ENCODE assay signal across 21 cellular contexts in genomic region chr4:40788338-40788737, GRCh38. TPM values are rescaled to one million over a fixed set of nuclear protein-coding genes. Genes with fewer than 3 reads are reported as not detected.
A peak's percentile ranks its signal among the peaks of the same experiment; 100 is the strongest.
DNase-seq lines count a peak whose midpoint lies in the region; FAIRE-seq and TF ChIP-seq lines count a peak whose summit lies in the region.
"Had no signal": no experiment of that assay in that cellular context is flagged by ENCODE, and none has a peak within 500 bp of the region (broad histone marks: within the 10 kb centered on the region; RNA-seq: fewer than 3 reads in every experiment).

No MANE protein-coding gene starts in this region.

- no peak overlapping the region for H3K23ac ChIP-seq in trophoblast cell (ENCODE audit: low read length)

- H3K4me2 ChIP-seq in Loucy (ENCODE audit: low read depth, low read length, poor library complexity, severe bottlenecking) (no peak overlapping the region), trophoblast cell (ENCODE audit: low read length) (no peak overlapping the region)

- peaks cover 4% of the 10 kb centered on the region for H3K36me3 Mint-ChIP-seq in neural crest cell (ENCODE audit: low read depth)
- H3K36me3 Mint-ChIP-seq: CD4-positive, alpha-beta memory T cell; IgD-negative memory B cell had no signal

- TF ChIP-seq CTCF in Loucy (conservative IDR thresholded peaks at IDR 0.05; ENCODE audit: low read length), result no peak
- TF ChIP-seq CTCF in neural crest cell (conservative IDR thresholded peaks at IDR 0.05), result no peak
- no peak for TF ChIP-seq CTCF in suprapubic skin (IDR thresholded peaks at IDR 0.05)

- H3K27ac ChIP-seq in trophoblast cell (ENCODE audit: low read depth, low read length), result no peak overlapping the region
- no peak overlapping the region for H3K27ac ChIP-seq in suprapubic skin
- H3K27ac ChIP-seq: 22Rv1 had no signal

- H3K4me3 ChIP-seq in Loucy (ENCODE audit: low read length, poor library complexity, severe bottlenecking), result no peak overlapping the region
- no peak overlapping the region for H3K4me3 ChIP-seq in trophoblast cell (ENCODE audit: low read depth, low read length)
- H3K4me3 ChIP-seq in suprapubic skin, result no peak overlapping the region

- TF ChIP-seq EP300 in suprapubic skin (IDR thresholded peaks at IDR 0.05), result no peak

- no peak overlapping the region for H3K9ac ChIP-seq in Loucy (ENCODE audit: low read depth, low read length, poor library complexity, severe bottlenecking)
- no peak overlapping the region for H3K9ac ChIP-seq in trophoblast cell (ENCODE audit: low read length)

- H3F3A ChIP-seq in Loucy (ENCODE audit: low read depth), result no peaks in the 10 kb centered on the region

- no peaks in the 10 kb centered on the region for H3K9me3 ChIP-seq in Loucy (ENCODE audit: insufficient read depth, low read depth, low read length)
- no peaks in the 10 kb centered on the region for H3K9me3 ChIP-seq in trophoblast cell (ENCODE audit: insufficient read depth, low read depth, low read length)
- H3K9me3 ChIP-seq in suprapubic skin, result no peaks in the 10 kb centered on the region

- H3K4ac ChIP-seq in trophoblast cell (ENCODE audit: low read depth, low read length), result no peak overlapping the region

- H3K36me3 ChIP-seq in Loucy (ENCODE audit: insufficient read depth, low read length) (no peaks in the 10 kb centered on the region), trophoblast cell (ENCODE audit: control insufficient read depth in 1 of 2, insufficient read depth in 2 of 2, low read length in 2 of 2) (no peaks in the 10 kb centered on the region), suprapubic skin (no peaks in the 10 kb centered on the region)

- H4K12ac ChIP-seq in trophoblast cell (ENCODE audit: low read depth, low read length), result no peak overlapping the region

- H2AK5ac ChIP-seq in trophoblast cell (ENCODE audit: low read length), result no peak overlapping the region

- no peaks in the 10 kb centered on the region for H3K27me3 Mint-ChIP-seq in neural crest cell (ENCODE audit: low read depth)

- no peak overlapping the region for H4K8ac ChIP-seq in trophoblast cell (ENCODE audit: low read depth, low read length)

- H3K27ac Mint-ChIP-seq in neural crest cell (ENCODE audit: unreplicated experiment), result peak overlapping the region; percentile 20
- H3K27ac Mint-ChIP-seq: IgD-negative memory B cell had no signal

- H3K9me3 Mint-ChIP-seq in neural crest cell, result peaks cover 6% of the 10 kb centered on the region
- H3K9me3 Mint-ChIP-seq: CD4-positive, alpha-beta memory T cell; IgD-negative memory B cell had no signal

- no peak overlapping the region for H3K14ac ChIP-seq in trophoblast cell (ENCODE audit: low read length)

- no peak overlapping the region for H2BK5ac ChIP-seq in trophoblast cell (ENCODE audit: low read depth, low read length, poor library complexity)

- H2AFZ ChIP-seq in Loucy (ENCODE audit: low read length), result peak overlapping the region; percentile 55
- H2AFZ ChIP-seq in trophoblast cell (ENCODE audit: insufficient read depth, low read length, poor library complexity), result no peak overlapping the region

- H3K79me2 ChIP-seq in Loucy (ENCODE audit: insufficient read depth, low read length), result no peaks in the 10 kb centered on the region
- H3K79me2 ChIP-seq in trophoblast cell (ENCODE audit: control insufficient read depth, insufficient read depth, low read length, poor library complexity), result no peaks in the 10 kb centered on the region

- TF ChIP-seq POLR2A in H54 (IDR thresholded peaks at IDR 0.05; ENCODE audit: low read depth, low read length), result no peak
- no peak for TF ChIP-seq POLR2A in suprapubic skin (IDR thresholded peaks at IDR 0.05)

- no peak overlapping the region for H3K18ac ChIP-seq in trophoblast cell (ENCODE audit: low read length)

- H3K79me1 ChIP-seq in trophoblast cell (ENCODE audit: low read length), result no peaks in the 10 kb centered on the region

- H3K27me3 ChIP-seq in Loucy (ENCODE audit: insufficient read depth, low read length, poor library complexity, severe bottlenecking) (no peaks in the 10 kb centered on the region), trophoblast cell (ENCODE audit: insufficient read depth, low read length) (no peaks in the 10 kb centered on the region), suprapubic skin (no peaks in the 10 kb centered on the region)

- no peaks in the 10 kb centered on the region for H3K4me1 ChIP-seq in Loucy (ENCODE audit: insufficient read depth, low read length, poor library complexity, severe bottlenecking)
- H3K4me1 ChIP-seq in trophoblast cell (ENCODE audit: control insufficient read depth in 1 of 2, insufficient read depth in 2 of 2, low read length in 2 of 2), result no peaks in the 10 kb centered on the region
- no peaks in the 10 kb centered on the region for H3K4me1 ChIP-seq in suprapubic skin

- DNase-seq in Ammon's horn (ENCODE audit: low spot score) (peak; percentile 20), globus pallidus (ENCODE audit: low spot score) (peak; percentile 10), neural crest cell (ENCODE audit: low read depth, low spot score) (no peak), trophoblast cell (no peak), H54 (ENCODE audit: insufficient read length, low spot score) (no peak), suprapubic skin (ENCODE audit: low spot score in 2 of 2) (no peak)
- DNase-seq in activated CD4-positive, alpha-beta T cell treated with anti-CD3 and anti-CD28 coated beads for 1 hour, result no peak
- DNase-seq: C1 segment of cervical spinal cord; CD4-positive, alpha-beta memory T cell; DMS153; DMS79 treated with DMSO at 0.1 percent for 48 hours; EL; KG1 had no signal

- no peaks in the 10 kb centered on the region for H3K4me1 Mint-ChIP-seq in neural crest cell
- H3K4me1 Mint-ChIP-seq: CD4-positive, alpha-beta memory T cell had no signal

- no peaks in the 10 kb centered on the region for H3K9me2 ChIP-seq in Loucy (replicated peaks; ENCODE audit: low read depth, low read length)

- no peaks in the 10 kb centered on the region for H4K20me1 ChIP-seq in Loucy (ENCODE audit: insufficient read depth, low read length, poor library complexity, severe bottlenecking)

- no peak overlapping the region for H3K4me3 Mint-ChIP-seq in neural crest cell
- H3K4me3 Mint-ChIP-seq: CD4-positive, alpha-beta memory T cell; IgD-negative memory B cell had no signal

- no peak overlapping the region for H2BK12ac ChIP-seq in trophoblast cell (ENCODE audit: low read length)

- no CpG with 5 or more reads among the region's 3 CpGs for WGBS in trophoblast cell (ENCODE audit: extremely low coverage, insufficient coverage, insufficient read length)
- WGBS in suprapubic skin, result 66% methylated on average over 3 of the region's 3 CpGs

- FAIRE-seq in H54 (lab: Jason Lieb, UNC), result no peak
- FAIRE-seq: G401.6, GM12891, GM19239, H1 had no signal

- H4K91ac ChIP-seq in trophoblast cell (ENCODE audit: low read depth, low read length), result no peak overlapping the region

- no peak overlapping the region for H2BK120ac ChIP-seq in trophoblast cell (ENCODE audit: insufficient read depth, low read length, poor library complexity)

RNA-seq across cellular contexts. Expression of gene NSUN7, which starts 38.6 kb away (rescaled TPM):
- total RNA-seq in neural crest cell (4.4 and 4.7 TPM in 2 replicates), suprapubic skin (10 to 100 TPM in 1 of 4 donors, 1 to 10 TPM in 3; 1.3 to 13.4 (median 3.4) TPM)
- polyA plus RNA-seq in trophoblast cell (2013), result 5.6 and 6.2 TPM in 2 replicates
- total RNA-seq: CD4-positive, alpha-beta memory T cell; HT1080 had no signal
- polyA plus RNA-seq: CD4-positive, alpha-beta memory T cell had no signal

Comparison
In these comparisons a context has a peak if more than half of its experiments do, and no peak if none do; other contexts are left out.
1. DNase-seq: peak in Ammon's horn (single experiment) and globus pallidus (single experiment); none in neural crest cell (single experiment), activated CD4-positive, alpha-beta T cell treated with anti-CD3 and anti-CD28 coated beads for 1 hour (single experiment), trophoblast cell (0 of 2), H54 (single experiment) and suprapubic skin (0 of 2).